9 cellular contexts compared by ENCODE assay signal in genomic region chr16:50282010-50282538, GRCh38. TPM values are rescaled to one million over a fixed set of nuclear protein-coding genes. Genes with fewer than 3 reads are reported as not detected.
DNase-seq lines count a peak whose midpoint lies in the region; ATAC-seq, FAIRE-seq and TF ChIP-seq lines count a peak whose summit lies in the region.
"Had no signal": no experiment of that assay in that cellular context is flagged by ENCODE, and none has a peak within 500 bp of the region (broad histone marks: within the 10 kb centered on the region; RNA-seq: fewer than 3 reads in every experiment).

No MANE protein-coding gene starts in this region.

- ATAC-seq in GM18511 (IDR thresholded peaks at IDR 0.05; ENCODE audit: unreplicated experiment) (peak; percentile 95), HG02852 (IDR thresholded peaks at IDR 0.05; ENCODE audit: unreplicated experiment) (peak; percentile 93), lower lobe of right lung (peak; percentile 76 to 90)

- no peaks in the 10 kb centered on the region for H3K36me3 ChIP-seq in Peyer's patch
- H3K36me3 ChIP-seq in adipocyte (ENCODE audit: control insufficient read depth, insufficient read depth, low read length, severe bottlenecking), result no peaks in the 10 kb centered on the region
- no peaks in the 10 kb centered on the region for H3K36me3 ChIP-seq in lower lobe of right lung
- H3K36me3 ChIP-seq in tibial artery, result no peaks in the 10 kb centered on the region

- DNase-seq in Peyer's patch (peak in 2 of 3 donors; percentile 90 to 94), adipocyte (ENCODE audit: low read depth) (no peak), lower lobe of right lung (peak; percentile 92), tibial artery (peak; percentile 78 to 87), AG20443 (ENCODE audit: low spot score) (no peak), H54 (ENCODE audit: insufficient read length, low spot score) (no peak)

- TF ChIP-seq CTCF in Peyer's patch (IDR thresholded peaks at IDR 0.05) (no peak), lower lobe of right lung (IDR thresholded peaks at IDR 0.05) (no peak), tibial artery (IDR thresholded peaks at IDR 0.05) (no peak)

- intact Hi-C loops in lower lobe of right lung (cut with DNase I) (no loop called here), tibial artery (cut with DNase I; ENCODE audit: low total_unique reads) (no loop called here)

- no peaks in the 10 kb centered on the region for H3K9me3 ChIP-seq in Peyer's patch
- H3K9me3 ChIP-seq in adipocyte (ENCODE audit: control insufficient read depth, low read length), result peaks cover 3% of the 10 kb centered on the region
- H3K9me3 ChIP-seq in lower lobe of right lung, result peaks cover 3% of the 10 kb centered on the region
- no peaks in the 10 kb centered on the region for H3K9me3 ChIP-seq in tibial artery

- TF ChIP-seq POLR2A in Peyer's patch (IDR thresholded peaks at IDR 0.05), result no peak
- TF ChIP-seq POLR2A in H54 (IDR thresholded peaks at IDR 0.05; ENCODE audit: low read depth, low read length), result no peak

- H3K27me3 ChIP-seq in Peyer's patch, result no peaks in the 10 kb centered on the region
- H3K27me3 ChIP-seq in adipocyte (replicated peaks; ENCODE audit: control insufficient read depth, insufficient read depth, low read length), result no peaks in the 10 kb centered on the region
- no peaks in the 10 kb centered on the region for H3K27me3 ChIP-seq in lower lobe of right lung (ENCODE audit: low read depth)
- H3K27me3 ChIP-seq in tibial artery, result no peaks in the 10 kb centered on the region

- H3K27ac ChIP-seq in Peyer's patch (peak overlapping the region; percentile 46 to 83 (median 64)), lower lobe of right lung (peak overlapping the region; percentile 84), tibial artery (peak overlapping the region in 1 of 2 donors; percentile 9)

- FAIRE-seq in H54 (lab: Jason Lieb, UNC), result no peak
- FAIRE-seq: keratinocyte had no signal

- H3K9ac ChIP-seq in adipocyte (ENCODE audit: low read length), result peak overlapping the region; percentile 55

- H3K4me3 ChIP-seq in Peyer's patch, result peak overlapping the region; percentile 11 to 38 (median 20)
- H3K4me3 ChIP-seq in adipocyte (ENCODE audit: low read length), result no peak overlapping the region
- H3K4me3 ChIP-seq in lower lobe of right lung, result peak overlapping the region; percentile 37
- no peak overlapping the region for H3K4me3 ChIP-seq in tibial artery

- H3K4me1 ChIP-seq in Peyer's patch, result peaks cover 0 to 50% (median 48%) of the 10 kb centered on the region in 4 donors
- H3K4me1 ChIP-seq in adipocyte (ENCODE audit: control insufficient read depth, insufficient read depth, low read length), result peaks cover 12% of the 10 kb centered on the region
- peaks cover 71% of the 10 kb centered on the region for H3K4me1 ChIP-seq in lower lobe of right lung
- H3K4me1 ChIP-seq in tibial artery, result peaks cover 0 to 14% (median 0%) of the 10 kb centered on the region in 4 donors

RNA-seq across cellular contexts. Expression of gene ADCY7, which starts 15.7 kb away (rescaled TPM):
- total RNA-seq in Peyer's patch (10 to 100 TPM in 3 of 4 donors, 1 to 10 TPM in 1; 6.5 to 67.7 (median 21.5) TPM), lower lobe of right lung (115 TPM)

Comparison
In these comparisons a context has a peak if more than half of its experiments do, and no peak if none do; other contexts are left out.
1. DNase-seq: peak in Peyer's patch (2 of 3), lower lobe of right lung (single experiment) and tibial artery (2 of 2); none in adipocyte (single experiment), AG20443 (single experiment) and H54 (single experiment).
2. H3K4me3 ChIP-seq: peak in Peyer's patch (4 of 4) and lower lobe of right lung (single experiment); none in adipocyte (single experiment) and tibial artery (0 of 2).
3. Peak in every context shown above with its lines, with median percentiles within 50 percentile points of each other: ATAC-seq.